10 cellular contexts compared by ENCODE assay signal in genomic region chr18:58847383-58848071, GRCh38. TPM values are rescaled to one million over a fixed set of nuclear protein-coding genes. Genes with fewer than 3 reads are reported as not detected.
A peak's percentile ranks its signal among the peaks of the same experiment; 100 is the strongest.
DNase-seq lines count a peak whose midpoint lies in the region; ATAC-seq and TF ChIP-seq lines count a peak whose summit lies in the region.
"Had no signal": no experiment of that assay in that cellular context is flagged by ENCODE, and none has a peak within 500 bp of the region (broad histone marks: within the 10 kb centered on the region; RNA-seq: fewer than 3 reads in every experiment).

No MANE protein-coding gene starts in this region.

- H3K27ac ChIP-seq in uterus: peak overlapping the region in 1 of 2 donors; percentile 4

- peaks cover 11% of the 10 kb centered on the region for H3K27me3 Mint-ChIP-seq in endothelial cell (ENCODE audit: unreplicated experiment)

- H3K27ac Mint-ChIP-seq in endothelial cell (ENCODE audit: unreplicated experiment): no peak overlapping the region
- H3K27ac Mint-ChIP-seq: CD4-positive, alpha-beta T cell had no signal

- peaks cover 22% of the 10 kb centered on the region for H3K4me1 Mint-ChIP-seq in endothelial cell (ENCODE audit: unreplicated experiment)

- no peaks in the 10 kb centered on the region for H3K4me1 ChIP-seq in uterus

- H3K9me3 ChIP-seq in uterus: no peaks in the 10 kb centered on the region
- H3K9me3 ChIP-seq: SJSA1 had no signal

- TF ChIP-seq POLR2A in uterus (IDR thresholded peaks at IDR 0.05): no peak

- peak overlapping the region; percentile 83 for H3K4me3 Mint-ChIP-seq in endothelial cell (ENCODE audit: unreplicated experiment)
- H3K4me3 Mint-ChIP-seq: CD4-positive, alpha-beta T cell had no signal

- DNase-seq in stimulated activated CD4-positive, alpha-beta T cell treated with anti-CD3 and anti-CD28 coated beads, Interleukin-4, amount 100 ng/mL, for 1 hour: peak; percentile 3
- DNase-seq in stimulated activated CD4-positive, alpha-beta T cell treated with anti-CD3 and anti-CD28 coated beads, Interleukin-4, amount 100 ng/mL, for 4 hours: no peak
- peak; percentile 28 for DNase-seq in endothelial cell (ENCODE audit: low spot score)
- peak; percentile 16 for DNase-seq in mucosa of gallbladder (ENCODE audit: low spot score)
- DNase-seq in uterus: no peak
- no peak for DNase-seq in NCI-H748 treated with DMSO at 0.1 percent for 48 hours (lab: John Stamatoyannopoulos, UW)
- DNase-seq in activated CD8-positive, alpha-beta memory T cell treated with anti-CD3 and anti-CD28 coated beads for 24 hours: no peak
- DNase-seq: CD4-positive, alpha-beta T cell had no signal

- TF ChIP-seq CTCF in endothelial cell (IDR thresholded peaks at IDR 0.05; ENCODE audit: unreplicated experiment) (no peak), uterus (IDR thresholded peaks at IDR 0.05) (no peak)

- no peaks in the 10 kb centered on the region for H3K36me3 Mint-ChIP-seq in endothelial cell (ENCODE audit: low read depth, unreplicated experiment)

- intact Hi-C loops in uterus (cut with DNase I; ENCODE audit: low total_unique reads): no loop called here

- ATAC-seq in GM19452 (IDR thresholded peaks at IDR 0.05; ENCODE audit: unreplicated experiment): no peak

- H3K4me3 ChIP-seq in uterus: no peak overlapping the region
- H3K4me3 ChIP-seq: SJSA1 had no signal

- no peaks in the 10 kb centered on the region for H3K36me3 ChIP-seq in uterus
- H3K36me3 ChIP-seq: SJSA1 had no signal

- H3K9me3 Mint-ChIP-seq in endothelial cell (ENCODE audit: unreplicated experiment): no peaks in the 10 kb centered on the region
- H3K9me3 Mint-ChIP-seq: CD4-positive, alpha-beta T cell had no signal

- H3K27me3 ChIP-seq in uterus: no peaks in the 10 kb centered on the region
- H3K27me3 ChIP-seq: SJSA1 had no signal

RNA-seq across cellular contexts. Expression of gene ZNF532, which starts 17.1 kb away (rescaled TPM):
- 178 TPM for total RNA-seq in endothelial cell (ENCODE audit: unreplicated experiment)
- total RNA-seq in mucosa of gallbladder: 58.7 TPM
- total RNA-seq in uterus: 100 to 1,000 TPM in 2 of 4 donors, 10 to 100 TPM in 2; 32.4 to 174 (median 127) TPM

Comparison
In these comparisons a context has a peak if more than half of its experiments do, and no peak if none do; other contexts are left out.
1. DNase-seq: peak in stimulated activated CD4-positive, alpha-beta T cell treated with anti-CD3 and anti-CD28 coated beads, Interleukin-4, amount 100 ng/mL, for 1 hour (single experiment), endothelial cell (single experiment) and mucosa of gallbladder (single experiment); none in stimulated activated CD4-positive, alpha-beta T cell treated with anti-CD3 and anti-CD28 coated beads, Interleukin-4, amount 100 ng/mL, for 4 hours (0 of 2), uterus (0 of 2), NCI-H748 treated with DMSO at 0.1 percent for 48 hours (single experiment) and activated CD8-positive, alpha-beta memory T cell treated with anti-CD3 and anti-CD28 coated beads for 24 hours (single experiment).